Comparison of ENCODE assay signal across 8 cellular contexts in genomic region chr17:32488177-32488542, GRCh38. TPM values are rescaled to one million over a fixed set of nuclear protein-coding genes. Genes with fewer than 3 reads are reported as not detected.
DNase-seq lines count a peak whose midpoint lies in the region; ATAC-seq and TF ChIP-seq lines count a peak whose summit lies in the region.

No MANE protein-coding gene starts in this region.

- peak overlapping the region; percentile 88 for H3K27ac Mint-ChIP-seq in activated T-cell treated with anti-CD3 and anti-CD28 coated beads, Interleukin-2, amount 50 U/mL, for 72 hours
- peak overlapping the region; percentile 40 to 77 (median 63) for H3K27ac Mint-ChIP-seq in immature natural killer cell

- peaks cover 17 to 31% of the 10 kb centered on the region in 2 donors for H3K36me3 Mint-ChIP-seq in activated T-cell treated with anti-CD3 and anti-CD28 coated beads, Interleukin-2, amount 50 U/mL, for 72 hours (ENCODE audit: insufficient read depth in 2 of 2)
- H3K36me3 Mint-ChIP-seq in immature natural killer cell, result peaks cover 3 to 33% (median 10%) of the 10 kb centered on the region in 3 donors

- no peak for ATAC-seq in activated T-cell treated with anti-CD3 and anti-CD28 coated beads, Interleukin-2, amount 50 U/mL, for 72 hours (replicated peaks in 1 of 2)
- no peak for ATAC-seq in omental fat pad (ENCODE audit: low FRiP score)
- ATAC-seq in left lobe of liver, result no peak

- H3K4me3 Mint-ChIP-seq in activated T-cell treated with anti-CD3 and anti-CD28 coated beads, Interleukin-2, amount 50 U/mL, for 72 hours, result peak overlapping the region; percentile 90 to 94
- H3K4me3 Mint-ChIP-seq in immature natural killer cell, result peak overlapping the region; percentile 87 to 96 (median 93)

- no peaks in the 10 kb centered on the region for H3K9me3 Mint-ChIP-seq in activated T-cell treated with anti-CD3 and anti-CD28 coated beads, Interleukin-2, amount 50 U/mL, for 72 hours
- H3K9me3 Mint-ChIP-seq in immature natural killer cell, result no peaks in the 10 kb centered on the region

- peak; percentile 20 for DNase-seq in stimulated activated CD4-positive, alpha-beta T cell treated with anti-CD3 and anti-CD28 coated beads, Interleukin-15, amount 100 ng/mL, for 24 hours
- DNase-seq in stimulated activated CD4-positive, alpha-beta T cell treated with anti-CD3 and anti-CD28 coated beads, Interleukin-2, amount 100 ng/mL, for 48 hours, result no peak
- no peak for DNase-seq in activated T-cell treated with anti-CD3 and anti-CD28 coated beads, Interleukin-2, amount 50 U/mL, for 72 hours
- no peak for DNase-seq in immature natural killer cell
- no peak for DNase-seq in DMS114 treated with DMSO at 0.1 percent for 48 hours (lab: John Stamatoyannopoulos, UW; ENCODE audit: unreplicated experiment)
- no peak for DNase-seq in omental fat pad (ENCODE audit: low spot score)
- DNase-seq in GM03348 (ENCODE audit: low spot score), result no peak
- DNase-seq in left lobe of liver (ENCODE audit: low spot score), result no peak

- H3K27me3 Mint-ChIP-seq in activated T-cell treated with anti-CD3 and anti-CD28 coated beads, Interleukin-2, amount 50 U/mL, for 72 hours (ENCODE audit: low read depth), result no peaks in the 10 kb centered on the region
- H3K27me3 Mint-ChIP-seq in immature natural killer cell (ENCODE audit: low read depth in 3 of 3), result peaks cover 2 to 11% (median 5%) of the 10 kb centered on the region in 3 donors

- no peak for TF ChIP-seq CTCF in omental fat pad (IDR thresholded peaks at IDR 0.05)

- peaks cover 73% of the 10 kb centered on the region for H3K4me1 Mint-ChIP-seq in activated T-cell treated with anti-CD3 and anti-CD28 coated beads, Interleukin-2, amount 50 U/mL, for 72 hours (ENCODE audit: low read depth)
- H3K4me1 Mint-ChIP-seq in immature natural killer cell, result peaks cover 68 to 72% of the 10 kb centered on the region in 2 donors

RNA-seq across cellular contexts. Expression of gene CDK5R1, which starts 1.4 kb away (rescaled TPM):
- 10 to 100 TPM; 22.5 to 24.6 TPM for total RNA-seq in activated T-cell treated with anti-CD3 and anti-CD28 coated beads, Interleukin-2, amount 50 U/mL, for 72 hours
- polyA plus RNA-seq in immature natural killer cell, result 1 to 10 TPM in 2 of 3 donors, under 1 TPM in 1; 0.37 to 5.8 (median 2.3) TPM
- total RNA-seq in omental fat pad (1 to 10 TPM; 1.1 to 2.6 (median 1.8) TPM), left lobe of liver (0.68 TPM)

RNA-seq across cellular contexts. Expression of gene PSMD11, which starts 43.9 kb away (rescaled TPM):
- total RNA-seq in activated T-cell treated with anti-CD3 and anti-CD28 coated beads, Interleukin-2, amount 50 U/mL, for 72 hours, result 100 to 1,000 TPM; 131 to 134 TPM
- polyA plus RNA-seq in immature natural killer cell, result 100 to 1,000 TPM in 1 of 3 donors, 10 to 100 TPM in 2; 82.1 to 136 (median 96.4) TPM
- total RNA-seq in omental fat pad, result 100 to 1,000 TPM in 1 of 4 donors, 10 to 100 TPM in 3; 58.2 to 114 (median 67.0) TPM
- 49.1 TPM for total RNA-seq in left lobe of liver

Comparison
In these comparisons a context has a peak if more than half of its experiments do, and no peak if none do; other contexts are left out.
1. RNA of gene CDK5R1, which starts 1.4 kb away (total RNA-seq): 22.5 to 24.6 TPM in activated T-cell treated with anti-CD3 and anti-CD28 coated beads, Interleukin-2, amount 50 U/mL, for 72 hours; 1.1 to 2.6 TPM in omental fat pad and 0.68 TPM in left lobe of liver (single experiment); every median in the first group is over 4 times any median in the second.